In genomic region chr10:126963354-126963753, GRCh38 we compare ENCODE assay signal across 8 cellular contexts. TPM values are rescaled to one million over a fixed set of nuclear protein-coding genes. Genes with fewer than 3 reads are reported as not detected.
"Had no signal": no experiment of that assay in that cellular context is flagged by ENCODE, and none has a peak within 500 bp of the region (broad histone marks: within the 10 kb centered on the region; RNA-seq: fewer than 3 reads in every experiment).

No MANE protein-coding gene starts in this region.

- H3K9me3 Mint-ChIP-seq: HFFc6 had no signal

- H3K27me3 Mint-ChIP-seq: IgD-negative memory B cell had no signal

- H3K4me3 Mint-ChIP-seq: HFFc6 had no signal

- H3K27ac Mint-ChIP-seq: HFFc6, IgD-negative memory B cell had no signal

- H3K36me3 Mint-ChIP-seq: IgD-negative memory B cell had no signal

- H2AFZ ChIP-seq: GM23248 had no signal

- H3K27ac ChIP-seq: GM23248, HL-60 had no signal

- DNase-seq: GM23248, GOT3, H7, HCEC 1CT, HFFc6, KG1 had no signal

- H3K9ac ChIP-seq: GM23248 had no signal

- H3K4me3 ChIP-seq: GM23248 had no signal

RNA-seq across cellular contexts. Expression of gene DOCK1, which starts 58.1 kb away (rescaled TPM):
- polyA plus RNA-seq: IgD-negative memory B cell had no signal
